Comparison of ENCODE assay signal across 8 cellular contexts in the genomic region with DNA sequence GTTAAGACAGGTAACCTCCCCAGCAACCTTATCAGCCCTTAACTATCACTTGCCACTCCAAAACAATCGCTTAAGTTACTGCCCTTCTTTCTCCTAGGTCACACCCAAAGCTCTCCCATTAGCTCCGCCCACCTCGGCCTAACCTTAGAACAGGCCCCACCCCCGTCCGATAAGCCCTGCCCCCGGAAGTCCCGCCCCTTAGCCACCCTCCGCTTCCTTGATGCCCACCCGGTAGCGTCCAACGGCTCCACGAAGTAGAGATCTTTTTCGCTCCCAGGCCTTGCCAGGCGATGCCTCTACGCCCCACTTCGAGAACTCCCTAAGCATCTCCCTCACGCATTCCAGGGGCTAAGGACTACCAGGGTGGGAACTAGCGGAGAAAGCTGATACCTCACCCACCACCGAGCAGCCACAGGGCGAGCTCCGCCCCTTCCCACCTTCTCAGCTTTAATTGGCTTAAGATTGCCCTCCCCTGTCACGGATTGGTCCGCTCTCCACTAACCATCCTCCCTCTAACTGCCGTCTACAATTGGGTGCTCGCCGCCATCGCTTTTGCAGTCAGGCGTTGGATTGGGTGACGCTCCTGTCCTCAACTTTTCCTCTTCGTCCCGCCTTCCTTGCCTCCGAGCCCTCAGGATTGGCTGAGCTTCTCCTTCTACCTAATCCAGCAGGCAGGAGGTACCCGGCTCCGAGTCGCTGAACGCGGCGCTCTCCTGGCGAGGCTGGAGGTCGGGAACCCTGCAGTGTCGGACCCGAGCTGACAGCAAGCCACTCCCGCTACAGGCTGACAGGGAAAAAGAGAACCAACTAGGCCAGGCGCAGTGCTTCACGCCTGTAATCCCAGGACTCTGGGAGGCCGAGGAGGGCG. TPM values are rescaled to one million over a fixed set of nuclear protein-coding genes. Genes with fewer than 3 reads are reported as not detected.
DNase-seq lines count a peak whose midpoint lies in the region; ATAC-seq and TF ChIP-seq lines count a peak whose summit lies in the region.

Gene ZBTB3, minus strand, starts transcription at position 425 of the 868 bp plus-strand sequence. CDS start 496 bp downstream, outside the sequence.

- H3K27me3 Mint-ChIP-seq in nephron (ENCODE audit: low read depth): no peaks in the 10 kb centered on the region
- no peaks in the 10 kb centered on the region for H3K27me3 Mint-ChIP-seq in stimulated activated naive CD8-positive, alpha-beta T cell treated with anti-CD3 and anti-CD28 coated beads, Interleukin-15, Interleukin-2, amounts not matched to agents 100 ng/mL and 50 ng/mL, for 24 hours

- H3K36me3 ChIP-seq in RWPE2 (ENCODE audit: low read depth): peaks cover 18% of the 10 kb centered on the region

- H3K9me3 Mint-ChIP-seq in nephron: no peaks in the 10 kb centered on the region
- no peaks in the 10 kb centered on the region for H3K9me3 Mint-ChIP-seq in stimulated activated naive CD8-positive, alpha-beta T cell treated with anti-CD3 and anti-CD28 coated beads, Interleukin-15, Interleukin-2, amounts not matched to agents 100 ng/mL and 50 ng/mL, for 24 hours

- no peaks in the 10 kb centered on the region for H3K4me1 ChIP-seq in RWPE2 (ENCODE audit: insufficient read depth, poor library complexity, severe bottlenecking)

- peak within 1 kb of the TSS; percentile 91 to 98 (median 97) for H3K27ac Mint-ChIP-seq in nephron
- H3K27ac Mint-ChIP-seq in stimulated activated naive CD8-positive, alpha-beta T cell treated with anti-CD3 and anti-CD28 coated beads, Interleukin-15, Interleukin-2, amounts not matched to agents 100 ng/mL and 50 ng/mL, for 24 hours: peak within 1 kb of the TSS; percentile 98

- H3K4me1 Mint-ChIP-seq in nephron: peaks cover 10% of the 10 kb centered on the region
- H3K4me1 Mint-ChIP-seq in stimulated activated naive CD8-positive, alpha-beta T cell treated with anti-CD3 and anti-CD28 coated beads, Interleukin-15, Interleukin-2, amounts not matched to agents 100 ng/mL and 50 ng/mL, for 24 hours (ENCODE audit: low read depth): peaks cover 32% of the 10 kb centered on the region

- H3K4me3 ChIP-seq in RWPE2 (ENCODE audit: severe bottlenecking) (peak within 1 kb of the TSS; percentile 85), fibroblast of the aortic adventitia (ENCODE audit: low read depth, low read length) (peak within 1 kb of the TSS; percentile 98)

- no peaks in the 10 kb centered on the region for H3K9me3 ChIP-seq in RWPE2 (ENCODE audit: severe bottlenecking)

- peak; percentile 100 for DNase-seq in EH (ENCODE audit: low read depth)
- DNase-seq in H4 (ENCODE audit: low spot score): peak; percentile 100
- peak; percentile 99 for DNase-seq in LoVo (ENCODE audit: low spot score)
- DNase-seq in RWPE2 (ENCODE audit: low spot score): peak; percentile 98
- DNase-seq in activated T-helper 9 cell treated with anti-CD3 and anti-CD28 coated beads, Interleukin-2, amount 50 U/mL, for 16 hours (ENCODE audit: low read depth): peak; percentile 92
- peak; percentile 99 for DNase-seq in fibroblast of the aortic adventitia (ENCODE audit: low read depth)

- peak within 1 kb of the TSS; percentile 87 to 97 (median 94) for H3K4me3 Mint-ChIP-seq in nephron
- peak within 1 kb of the TSS; percentile 99 for H3K4me3 Mint-ChIP-seq in stimulated activated naive CD8-positive, alpha-beta T cell treated with anti-CD3 and anti-CD28 coated beads, Interleukin-15, Interleukin-2, amounts not matched to agents 100 ng/mL and 50 ng/mL, for 24 hours

- H3K27me3 ChIP-seq in RWPE2 (ENCODE audit: insufficient read depth, poor library complexity, severe bottlenecking): no peaks in the 10 kb centered on the region

- no peak for TF ChIP-seq CTCF in RWPE2 (IDR thresholded peaks at IDR 0.05; ENCODE audit: poor library complexity, severe bottlenecking)
- TF ChIP-seq CTCF in fibroblast of the aortic adventitia (IDR thresholded peaks at IDR 0.05; ENCODE audit: insufficient read depth, low read length): no peak
- TF ChIP-seq CTCF in nephron (IDR thresholded peaks at IDR 0.05; ENCODE audit: unreplicated experiment in 3 of 3): no peak

- ATAC-seq in RWPE2 (ENCODE audit: low read depth): peak; percentile 98

- H3K27ac ChIP-seq in RWPE2 (ENCODE audit: poor library complexity, severe bottlenecking): peak within 1 kb of the TSS; percentile 44

- H3K36me3 Mint-ChIP-seq in nephron (ENCODE audit: low read depth): peaks cover 14% of the 10 kb centered on the region
- peaks cover 5% of the 10 kb centered on the region for H3K36me3 Mint-ChIP-seq in stimulated activated naive CD8-positive, alpha-beta T cell treated with anti-CD3 and anti-CD28 coated beads, Interleukin-15, Interleukin-2, amounts not matched to agents 100 ng/mL and 50 ng/mL, for 24 hours (ENCODE audit: low read depth)

RNA-seq across cellular contexts. Expression of gene ZBTB3, which starts in this region (rescaled TPM):
- total RNA-seq in H4 (2014; rRNA removed; shearing (Covaris generic)): 6.9 and 7.5 TPM in 2 replicates
- 4.2 and 13.4 TPM in 2 replicates for total RNA-seq in fibroblast of the aortic adventitia (ENCODE audit: low replicate concordance)

Comparison
In these comparisons a context has a peak if more than half of its experiments do, and no peak if none do; other contexts are left out.
1. Peak in every context shown above with its lines: DNase-seq, ATAC-seq, H3K4me3 ChIP-seq and H3K27ac ChIP-seq.